17 cellular contexts compared by ENCODE assay signal in the genomic region with DNA sequence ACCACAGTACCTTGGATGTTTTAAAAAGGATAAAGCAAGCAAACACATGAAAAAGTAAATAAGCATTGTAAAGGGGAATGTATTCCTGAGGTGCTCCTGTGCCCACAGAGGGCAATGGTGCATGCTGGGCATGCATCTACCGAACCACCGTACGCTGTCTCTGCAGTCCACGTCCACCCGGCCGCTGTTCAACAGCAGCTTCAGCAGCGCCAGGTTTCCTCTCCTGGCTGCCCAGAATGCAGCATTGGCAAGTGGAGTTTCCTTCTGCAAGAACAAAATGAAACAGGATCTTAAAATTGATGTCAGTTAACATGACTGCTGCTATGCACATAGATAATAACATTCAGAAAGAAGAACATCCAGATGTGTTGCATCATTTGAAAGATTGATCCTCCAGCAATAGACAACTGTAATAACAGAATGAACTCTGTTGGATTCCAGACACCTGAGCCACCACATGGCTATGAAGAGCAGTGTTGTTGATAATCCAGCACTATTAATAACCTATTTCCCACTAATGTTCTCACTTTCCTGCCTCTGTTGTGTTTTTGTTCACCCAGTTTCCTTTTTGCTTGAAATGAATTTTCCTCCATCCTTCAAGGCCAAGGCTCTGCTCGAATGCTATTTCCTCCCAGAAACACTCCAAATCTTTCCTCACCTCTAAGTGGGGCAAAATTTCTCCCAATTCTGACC. TPM values are rescaled to one million over a fixed set of nuclear protein-coding genes. Genes with fewer than 3 reads are reported as not detected.
"Had no signal": no experiment of that assay in that cellular context is flagged by ENCODE, and none has a peak within 500 bp of the region (broad histone marks: within the 10 kb centered on the region; RNA-seq: fewer than 3 reads in every experiment).

No MANE protein-coding gene starts in this region.

- H3K4me1 ChIP-seq: parathyroid adenoma, tibial nerve had no signal

- H3K36me3 Mint-ChIP-seq: T-cell had no signal

- H3K27ac Mint-ChIP-seq: activated naive CD8-positive, alpha-beta T cell treated with anti-CD3 and anti-CD28 coated beads, Interleukin-2, amount 50 U/mL, for 24 hours; activated T-helper 1 cell treated with anti-CD3 and anti-CD28 coated beads, Interleukin-12 subunit alpha, Interleukin-12 subunit beta, Interleukin-2, Interleukin-4 antibody, amounts not matched to agents 30 ng/mL and 10 ng/mL and 1 ng/mL, durations not matched to agents 14 hours and 24 hours and 36 hours; T-cell had no signal

- H3K27me3 ChIP-seq: tibial nerve had no signal

- H3K4me1 Mint-ChIP-seq: activated naive CD8-positive, alpha-beta T cell treated with anti-CD3 and anti-CD28 coated beads, Interleukin-2, amount 50 U/mL, for 24 hours had no signal

- H3K4me3 Mint-ChIP-seq: activated naive CD8-positive, alpha-beta T cell treated with anti-CD3 and anti-CD28 coated beads, Interleukin-2, amount 50 U/mL, for 24 hours; activated T-helper 1 cell treated with anti-CD3 and anti-CD28 coated beads, Interleukin-12 subunit alpha, Interleukin-12 subunit beta, Interleukin-2, Interleukin-4 antibody, amounts not matched to agents 30 ng/mL and 10 ng/mL and 1 ng/mL, durations not matched to agents 14 hours and 24 hours and 36 hours; T-cell had no signal

- H3K9me3 Mint-ChIP-seq: activated naive CD8-positive, alpha-beta T cell treated with anti-CD3 and anti-CD28 coated beads, Interleukin-2, amount 50 U/mL, for 24 hours; activated T-helper 1 cell treated with anti-CD3 and anti-CD28 coated beads, Interleukin-12 subunit alpha, Interleukin-12 subunit beta, Interleukin-2, Interleukin-4 antibody, amounts not matched to agents 30 ng/mL and 10 ng/mL and 1 ng/mL, durations not matched to agents 14 hours and 24 hours and 36 hours; T-cell had no signal

- H3K9me3 ChIP-seq: neutrophil, SK-N-SH, tibial nerve had no signal

- ATAC-seq: activated CD4-positive, CD25-positive, alpha-beta regulatory T cell treated with anti-CD3 and anti-CD28 coated beads, Interleukin-2, amount 50 U/mL, for 24 hours; activated naive CD8-positive, alpha-beta T cell treated with anti-CD3 and anti-CD28 coated beads, Interleukin-2, amount 50 U/mL, for 24 hours; esophagus mucosa; T-cell had no signal

- DNase-seq: activated CD4-positive, alpha-beta T cell treated with anti-CD3 and anti-CD28 coated beads, Interleukin-2, amount 50 U/mL, for 1 hour; activated CD8-positive, alpha-beta memory T cell treated with anti-CD3 and anti-CD28 coated beads for 24 hours; activated naive CD8-positive, alpha-beta T cell treated with anti-CD3 and anti-CD28 coated beads, Interleukin-2, amount 50 U/mL, for 24 hours; SK-N-SH; small intestine; stimulated activated CD4-positive, alpha-beta T cell treated with anti-CD3 and anti-CD28 coated beads, Interleukin-4, amount 100 ng/mL, for 24 hours; stimulated activated naive CD4-positive, alpha-beta T cell treated with Interleukin-2 at 50 U/mL for 16 hours; substantia nigra; T-cell; T-helper 9 cell had no signal

- H3K27ac ChIP-seq: neutrophil, parathyroid adenoma, tibial nerve had no signal

- H3K27me3 Mint-ChIP-seq: activated naive CD8-positive, alpha-beta T cell treated with anti-CD3 and anti-CD28 coated beads, Interleukin-2, amount 50 U/mL, for 24 hours had no signal

- H3K36me3 ChIP-seq: neutrophil had no signal

- H3K4me3 ChIP-seq: lung, tibial nerve had no signal

RNA-seq across cellular contexts. Expression of a gene that starts 13.6 kb away (rescaled TPM):
- total RNA-seq: activated T-helper 1 cell treated with anti-CD3 and anti-CD28 coated beads, Interleukin-12 subunit alpha, Interleukin-12 subunit beta, Interleukin-2, Interleukin-4 antibody, amounts not matched to agents 30 ng/mL and 10 ng/mL and 1 ng/mL, durations not matched to agents 14 hours and 24 hours and 36 hours had no signal

RNA-seq across cellular contexts. Expression of a gene that starts 40.2 kb away (rescaled TPM):
- total RNA-seq: activated T-helper 1 cell treated with anti-CD3 and anti-CD28 coated beads, Interleukin-12 subunit alpha, Interleukin-12 subunit beta, Interleukin-2, Interleukin-4 antibody, amounts not matched to agents 30 ng/mL and 10 ng/mL and 1 ng/mL, durations not matched to agents 14 hours and 24 hours and 36 hours had no signal
